7 cellular contexts compared by ENCODE assay signal in the genomic region with DNA sequence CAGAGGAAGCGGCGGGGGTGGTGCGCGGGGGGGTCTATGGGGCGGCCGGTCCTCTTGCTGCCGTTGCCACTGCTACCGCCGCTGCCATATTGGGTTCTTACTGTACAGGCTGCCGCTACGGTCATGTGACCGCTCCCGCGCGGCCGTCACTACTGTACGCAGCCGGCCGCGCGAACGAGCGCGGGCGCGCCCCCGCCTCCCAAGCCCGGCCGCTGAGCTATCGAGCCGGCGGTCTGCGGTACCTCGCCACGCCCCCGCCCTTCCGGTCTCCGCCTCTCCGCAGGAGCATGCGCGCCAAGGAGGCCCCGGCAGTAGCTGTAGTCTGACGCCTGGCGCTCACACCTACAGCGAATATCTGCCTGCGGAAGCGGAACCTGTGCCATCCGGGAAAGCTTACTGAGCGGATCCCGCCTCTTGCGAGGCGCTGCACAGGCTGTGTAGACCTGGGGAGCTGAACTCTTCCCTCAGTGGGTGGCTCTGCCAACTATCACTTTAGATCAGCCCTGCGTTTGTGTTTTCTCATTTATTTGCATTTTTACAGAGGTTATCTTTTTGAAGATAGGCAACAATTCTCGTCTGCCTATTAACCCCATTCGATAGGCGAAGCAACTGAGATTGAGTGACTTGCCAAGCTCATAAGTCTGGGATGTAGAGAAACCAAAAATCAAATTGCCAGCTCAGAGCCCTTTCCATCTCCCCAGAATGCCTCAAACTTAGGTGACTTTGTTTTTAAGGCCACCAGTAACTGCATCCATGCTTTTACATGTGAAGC. TPM values are rescaled to one million over a fixed set of nuclear protein-coding genes. Genes with fewer than 3 reads are reported as not detected.
DNase-seq lines count a peak whose midpoint lies in the region; ATAC-seq, FAIRE-seq and TF ChIP-seq lines count a peak whose summit lies in the region.

A gene (minus strand): TSS at position 127 of the 772 bp plus-strand sequence. CDS start 265 bp downstream, outside the sequence.

- in situ Hi-C loops in astrocyte of the cerebellum (cut with HindIII; ENCODE audit: low sequenced_read_pairs): no loop called here

- peak within 1 kb of the TSS; percentile 80 for H2AFZ ChIP-seq in hepatocyte

- H3K4me1 ChIP-seq in hepatocyte (ENCODE audit: insufficient read depth): no peaks in the 10 kb centered on the region

- TF ChIP-seq CTCF in astrocyte of the cerebellum (IDR thresholded peaks at IDR 0.05; ENCODE audit: low read depth, low read length, missing control alignments): peak; percentile 8
- TF ChIP-seq CTCF in hepatocyte (IDR thresholded peaks at IDR 0.05; ENCODE audit: poor library complexity): no peak

- ATAC-seq in HG02981 (IDR thresholded peaks at IDR 0.05; ENCODE audit: unreplicated experiment): peak; percentile 94

- H3K9me2 ChIP-seq in hepatocyte (replicated peaks; ENCODE audit: insufficient read depth): no peaks in the 10 kb centered on the region

- H3K4me3 ChIP-seq in astrocyte of the cerebellum (ENCODE audit: low read depth, low read length): peak within 1 kb of the TSS; percentile 97
- peak within 1 kb of the TSS; percentile 93 for H3K4me3 ChIP-seq in hepatocyte

- peak within 1 kb of the TSS; percentile 76 for H3K4me2 ChIP-seq in hepatocyte

- H3K9me3 ChIP-seq in hepatocyte (ENCODE audit: low read depth): no peaks in the 10 kb centered on the region

- no peaks in the 10 kb centered on the region for H3K27me3 ChIP-seq in hepatocyte

- peaks cover 37% of the 10 kb centered on the region for H3K79me2 ChIP-seq in hepatocyte

- peak; percentile 94 for FAIRE-seq in GM18507 (lab: Jason Lieb, UNC)

- peaks cover 26% of the 10 kb centered on the region for H4K20me1 ChIP-seq in hepatocyte (ENCODE audit: insufficient read depth, poor library complexity, severe bottlenecking)

- 5% methylated on average over 28 of the region's 56 CpGs for WGBS in hepatocyte (ENCODE audit: low lambda C conversion rate, missing lambda C conversion rate)

- no peaks in the 10 kb centered on the region for H3K36me3 ChIP-seq in hepatocyte (replicated peaks; ENCODE audit: insufficient read depth, low read depth)

- H3K27ac ChIP-seq in hepatocyte: peak within 1 kb of the TSS; percentile 93

- DNase-seq in GM18507 (ENCODE audit: extremely low spot score, insufficient read length, low read depth): peak; percentile 92
- peak; percentile 73 for DNase-seq in NCI-H2029 treated with DMSO at 0.1 percent for 48 hours (lab: John Stamatoyannopoulos, UW)
- peak; percentile 92 for DNase-seq in T-helper 9 cell
- DNase-seq in astrocyte of the cerebellum (ENCODE audit: low read depth): peak; percentile 89
- peak; percentile 100 for DNase-seq in hepatocyte (ENCODE audit: low spot score)
- peak; percentile 92 for DNase-seq in renal cortical epithelial cell (ENCODE audit: low read depth)

RNA-seq across cellular contexts. Expression of the gene that starts here (rescaled TPM):
- total RNA-seq in hepatocyte: 13.3 and 15.3 TPM in 2 replicates
- polyA plus RNA-seq in hepatocyte: 4.3 and 5.8 TPM in 2 replicates
- 4.7 and 20.1 TPM in 2 replicates for total RNA-seq in renal cortical epithelial cell

Comparison
In these comparisons a context has a peak if more than half of its experiments do, and no peak if none do; other contexts are left out.
1. Peak in every context shown above with its lines: DNase-seq, ATAC-seq, H3K4me3 ChIP-seq and H3K27ac ChIP-seq.